Comparison of ENCODE assay signal across 8 cellular contexts in the genomic region with DNA sequence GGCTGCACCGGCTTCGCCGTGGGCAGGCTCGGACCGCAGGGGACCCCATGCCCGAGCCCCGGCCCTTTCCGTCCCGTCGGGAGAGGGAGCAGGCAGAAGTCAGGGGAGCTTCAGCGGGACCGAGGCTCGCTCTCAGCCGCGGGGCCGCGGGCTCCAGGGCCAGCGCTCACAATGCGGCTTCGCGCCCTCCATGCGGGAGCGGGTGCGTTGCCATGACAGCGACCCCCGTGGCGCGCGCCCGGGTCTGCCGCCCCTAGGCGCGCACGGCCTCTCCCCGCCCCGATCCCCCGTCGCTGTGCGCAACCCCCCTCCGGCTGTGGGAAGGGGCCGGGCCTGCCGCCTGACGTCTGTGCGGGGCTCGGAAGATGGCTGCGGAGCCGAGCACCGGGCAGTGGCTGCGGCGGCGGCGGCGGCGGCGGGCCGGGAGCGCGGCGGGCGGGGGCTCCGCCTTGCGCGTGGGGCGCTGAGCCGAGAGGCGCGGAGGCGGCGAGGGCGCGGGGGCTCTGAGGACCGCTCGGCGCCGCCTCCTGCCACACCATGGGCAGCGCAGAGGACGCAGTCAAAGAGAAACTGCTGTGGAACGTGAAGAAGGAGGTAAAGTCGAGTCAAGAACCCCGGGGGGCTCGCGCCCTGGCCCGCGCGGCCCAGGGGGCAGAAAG. TPM values are rescaled to one million over a fixed set of nuclear protein-coding genes. Genes with fewer than 3 reads are reported as not detected.
DNase-seq lines count a peak whose midpoint lies in the region; ATAC-seq and TF ChIP-seq lines count a peak whose summit lies in the region.

A gene with protein sequence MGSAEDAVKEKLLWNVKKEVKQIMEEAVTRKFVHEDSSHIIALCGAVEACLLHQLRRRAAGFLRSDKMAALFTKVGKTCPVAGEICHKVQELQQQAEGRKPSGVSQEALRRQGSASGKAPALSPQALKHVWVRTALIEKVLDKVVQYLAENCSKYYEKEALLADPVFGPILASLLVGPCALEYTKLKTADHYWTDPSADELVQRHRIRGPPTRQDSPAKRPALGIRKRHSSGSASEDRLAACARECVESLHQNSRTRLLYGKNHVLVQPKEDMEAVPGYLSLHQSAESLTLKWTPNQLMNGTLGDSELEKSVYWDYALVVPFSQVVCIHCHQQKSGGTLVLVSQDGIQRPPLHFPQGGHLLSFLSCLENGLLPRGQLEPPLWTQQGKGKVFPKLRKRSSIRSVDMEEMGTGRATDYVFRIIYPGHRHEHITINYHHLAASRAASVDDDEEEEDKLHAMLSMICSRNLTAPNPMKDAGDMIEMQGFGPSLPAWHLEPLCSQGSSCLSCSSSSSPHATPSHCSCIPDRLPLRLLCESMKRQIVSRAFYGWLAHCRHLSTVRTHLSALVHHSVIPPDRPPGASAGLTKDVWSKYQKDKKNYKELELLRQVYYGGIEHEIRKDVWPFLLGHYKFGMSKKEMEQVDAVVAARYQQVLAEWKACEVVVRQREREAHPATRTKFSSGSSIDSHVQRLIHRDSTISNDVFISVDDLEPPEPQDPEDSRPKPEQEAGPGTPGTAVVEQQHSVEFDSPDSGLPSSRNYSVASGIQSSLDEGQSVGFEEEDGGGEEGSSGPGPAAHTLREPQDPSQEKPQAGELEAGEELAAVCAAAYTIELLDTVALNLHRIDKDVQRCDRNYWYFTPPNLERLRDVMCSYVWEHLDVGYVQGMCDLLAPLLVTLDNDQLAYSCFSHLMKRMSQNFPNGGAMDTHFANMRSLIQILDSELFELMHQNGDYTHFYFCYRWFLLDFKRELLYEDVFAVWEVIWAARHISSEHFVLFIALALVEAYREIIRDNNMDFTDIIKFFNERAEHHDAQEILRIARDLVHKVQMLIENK (plus strand): TSS at position 350 of the 659 bp plus-strand sequence. CDS start 188 bp downstream, at position 538.

- H3K9ac ChIP-seq in neural progenitor cell = no peak within 1 kb of the TSS

- peaks cover 24% of the 10 kb centered on the region for H3K4me1 Mint-ChIP-seq in neural progenitor cell

- H3K4me3 ChIP-seq in foreskin fibroblast (ENCODE audit: low read depth in 1 of 2, low read length in 2 of 2) (peak within 1 kb of the TSS; percentile 96 to 99), neural progenitor cell (peak within 1 kb of the TSS; percentile 95)

- TF ChIP-seq CTCF in GM10266 (IDR thresholded peaks at IDR 0.05; ENCODE audit: control insufficient read depth, insufficient read depth, low read depth, missing control alignments) (peak; percentile 4), foreskin fibroblast (IDR thresholded peaks at IDR 0.05; ENCODE audit: low read depth, low read length) (no peak), neural progenitor cell (IDR thresholded peaks at IDR 0.05) (no peak), subcutaneous adipose tissue (IDR thresholded peaks at IDR 0.05; ENCODE audit: low read depth) (no peak)

- H3K27ac Mint-ChIP-seq in neural progenitor cell = peak within 1 kb of the TSS; percentile 66

- peak within 1 kb of the TSS; percentile 97 for H3K4me2 ChIP-seq in neural progenitor cell

- no peaks in the 10 kb centered on the region for H3K9me3 Mint-ChIP-seq in neural progenitor cell

- H3K9me3 ChIP-seq in neural progenitor cell (ENCODE audit: low read depth) = no peaks in the 10 kb centered on the region

- peaks cover 7% of the 10 kb centered on the region for H3K27me3 Mint-ChIP-seq in neural progenitor cell (ENCODE audit: insufficient read depth, low read depth)

- DNase-seq in GM10266 (ENCODE audit: extremely low spot score) (peak; percentile 94), SHP77 (lab: John Stamatoyannopoulos, UW) (peak; percentile 57 to 69), foreskin fibroblast (peak; percentile 30 to 74), neural progenitor cell (ENCODE audit: low spot score) (peak; percentile 77)
- DNase-seq in activated gamma-delta T cell treated with anti-CD3 and anti-CD28 coated beads, Interleukin-2, amount 50 U/mL, for 16 hours (ENCODE audit: low read depth) = peak; percentile 59

- peaks cover 11% of the 10 kb centered on the region for H3K4me1 ChIP-seq in neural progenitor cell

- H2AFZ ChIP-seq in neural progenitor cell (replicated peaks) = peak within 1 kb of the TSS; percentile 94

- H4K20me1 ChIP-seq in neural progenitor cell (ENCODE audit: low read depth) = peaks cover 4% of the 10 kb centered on the region

- peaks cover 25% of the 10 kb centered on the region for H3F3A ChIP-seq in neural progenitor cell (ENCODE audit: low read depth)

- peak; percentile 27 for ATAC-seq in HG03442 (IDR thresholded peaks at IDR 0.05; ENCODE audit: unreplicated experiment)
- ATAC-seq in HG03571 (IDR thresholded peaks at IDR 0.05; ENCODE audit: unreplicated experiment) = no peak

- H3K4me3 Mint-ChIP-seq in neural progenitor cell = peak within 1 kb of the TSS; percentile 99

- peaks cover 20% of the 10 kb centered on the region for H3K36me3 Mint-ChIP-seq in neural progenitor cell

- H3K27ac ChIP-seq in neural progenitor cell = no peak within 1 kb of the TSS

- H3K36me3 ChIP-seq in neural progenitor cell = peaks cover 23% of the 10 kb centered on the region

- H3K27me3 ChIP-seq in neural progenitor cell = no peaks in the 10 kb centered on the region

- H3K79me2 ChIP-seq in neural progenitor cell (ENCODE audit: low read depth) = peaks cover 44% of the 10 kb centered on the region

RNA-seq across cellular contexts. Expression of the gene that starts here (rescaled TPM):
- total RNA-seq in neural progenitor cell (ENCODE audit: low replicate concordance) = 39.0 and 70.7 TPM in 2 replicates
- 10 to 100 TPM; 14.8 to 65.6 (median 30.5) TPM for total RNA-seq in subcutaneous adipose tissue
